Comparison of ENCODE assay signal across 19 cellular contexts in the genomic region with DNA sequence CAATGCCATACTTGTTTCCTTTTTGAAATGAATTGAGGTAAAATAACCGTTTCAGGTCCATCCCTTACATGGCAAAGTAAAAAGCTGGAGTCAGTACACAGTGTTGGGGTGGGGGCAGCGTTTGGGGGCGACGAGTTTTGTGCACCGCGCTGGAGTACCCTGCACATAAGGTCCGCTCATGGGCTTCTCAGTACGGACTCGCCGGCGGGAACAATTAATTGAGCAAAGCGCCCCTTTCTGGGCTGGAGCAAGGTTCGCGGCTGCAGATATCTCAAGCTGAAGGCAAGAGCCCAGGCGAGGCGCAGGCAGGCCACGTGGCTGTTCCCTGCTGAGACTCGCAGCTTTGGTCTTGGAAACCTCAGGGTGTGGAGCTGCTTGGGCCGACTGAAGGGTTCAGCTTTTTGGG. TPM values are rescaled to one million over a fixed set of nuclear protein-coding genes. Genes with fewer than 3 reads are reported as not detected.
DNase-seq lines count a peak whose midpoint lies in the region; ATAC-seq and TF ChIP-seq lines count a peak whose summit lies in the region.
"Had no signal": no experiment of that assay in that cellular context is flagged by ENCODE, and none has a peak within 500 bp of the region (broad histone marks: within the 10 kb centered on the region; RNA-seq: fewer than 3 reads in every experiment).

No MANE protein-coding gene starts in this region.

- H3K27ac ChIP-seq in ACC112 (ENCODE audit: low read depth, low read length) (no peak overlapping the region), H9 (ENCODE audit: insufficient read length, low read depth, low read length) (no peak overlapping the region), brain microvascular endothelial cell (no peak overlapping the region), mesodermal cell (ENCODE audit: low read depth, low read length, severe bottlenecking) (no peak overlapping the region)
- H3K27ac ChIP-seq: BLaER1, epithelial cell of prostate, parathyroid adenoma had no signal

- H3K79me2 ChIP-seq in ACC112 (ENCODE audit: control insufficient read depth, insufficient read depth, low read length, unreplicated experiment) (peaks cover 30% of the 10 kb centered on the region), H9 (ENCODE audit: insufficient read depth, low read length) (no peaks in the 10 kb centered on the region)
- H3K79me2 ChIP-seq: parathyroid adenoma had no signal

- H3K9ac ChIP-seq in H9 (ENCODE audit: extremely low read depth, insufficient read length, low read length): no peak overlapping the region
- H3K9ac ChIP-seq: BLaER1, parathyroid adenoma had no signal

- H2AK5ac ChIP-seq in H9 (ENCODE audit: insufficient read length, low read length): no peak overlapping the region

- H3T11ph ChIP-seq in H9 (ENCODE audit: low read length): no peak overlapping the region

- in situ Hi-C loops in brain microvascular endothelial cell (cut with HindIII; ENCODE audit: low pct_ligation_motif_present, low sequenced_read_pairs): no loop called here

- no peak overlapping the region for H3K27ac Mint-ChIP-seq in H9
- H3K27ac Mint-ChIP-seq: activated CD4-positive, alpha-beta memory T cell treated with anti-CD3 and anti-CD28 coated beads for 36 hours; T-helper 17 cell had no signal

- no peak overlapping the region for H2BK120ac ChIP-seq in H9 (ENCODE audit: low read depth, low read length, poor library complexity, severe bottlenecking)

- H2AFZ ChIP-seq in ACC112 (ENCODE audit: low read length, unreplicated experiment) (no peak overlapping the region), H9 (ENCODE audit: low read length) (no peak overlapping the region)
- H2AFZ ChIP-seq: parathyroid adenoma had no signal

- no peaks in the 10 kb centered on the region for H4K20me1 ChIP-seq in H9 (ENCODE audit: control insufficient read depth, insufficient read depth, insufficient read length)

- no peak overlapping the region for H3K18ac ChIP-seq in H9 (ENCODE audit: insufficient read length, low read depth, low read length)

- no peaks in the 10 kb centered on the region for H3K36me3 Mint-ChIP-seq in H9 (ENCODE audit: insufficient read depth in 1 of 3, low read depth in 3 of 3)
- H3K36me3 Mint-ChIP-seq: activated CD4-positive, alpha-beta memory T cell treated with anti-CD3 and anti-CD28 coated beads for 36 hours had no signal

- no peaks in the 10 kb centered on the region; a peak in 1 of 5 replicates for H3K9me3 Mint-ChIP-seq in H9
- H3K9me3 Mint-ChIP-seq: activated CD4-positive, alpha-beta memory T cell treated with anti-CD3 and anti-CD28 coated beads for 36 hours had no signal

- no peak overlapping the region for H3K23ac ChIP-seq in H9 (ENCODE audit: insufficient read length, low read depth, low read length)

- H4K91ac ChIP-seq in H9 (ENCODE audit: insufficient read length, low read depth, low read length): no peak overlapping the region

- H2BK15ac ChIP-seq in H9 (ENCODE audit: low read depth, low read length): no peak overlapping the region

- no peak overlapping the region for H2BK12ac ChIP-seq in H9 (ENCODE audit: insufficient read length, low read depth, low read length)

- H4K8ac ChIP-seq in H9 (replicated peaks; ENCODE audit: insufficient read length, low read depth, low read length): no peak overlapping the region

- H2BK5ac ChIP-seq in H9 (ENCODE audit: insufficient read length, low read length): no peak overlapping the region

- peaks cover 25% of the 10 kb centered on the region for H3K23me2 ChIP-seq in H9 (ENCODE audit: insufficient read length, low read depth, low read length, poor library complexity, severe bottlenecking)

- TF ChIP-seq CTCF in H9 (conservative IDR thresholded peaks at IDR 0.05): no peak
- no peak for TF ChIP-seq CTCF in brain microvascular endothelial cell (IDR thresholded peaks at IDR 0.05; ENCODE audit: low read depth, low read length, missing control alignments)

- WGBS in H9 (ENCODE audit: extremely low coverage, insufficient read length, low lambda C conversion rate): no CpG with 5 or more reads among the region's 19 CpGs
- WGBS in mesodermal cell (ENCODE audit: insufficient coverage in 2 of 2), 2 experiments: 1 to 5% methylated on average over 17 of the region's 19 CpGs

- peak overlapping the region; percentile 96; the same call in 1 of the 2 replicates for H3K4me3 ChIP-seq in ACC112 (ENCODE audit: low read depth, low read length)
- peak overlapping the region; percentile 99 for H3K4me3 ChIP-seq in brain microvascular endothelial cell (ENCODE audit: low read depth, low read length)
- H3K4me3 ChIP-seq in mesodermal cell (ENCODE audit: extremely low read depth, insufficient read depth, low read length, poor library complexity, severe bottlenecking): peak overlapping the region; percentile 77
- H3K4me3 ChIP-seq: BLaER1 had no signal

- H3K4me1 ChIP-seq in ACC112 (ENCODE audit: control insufficient read depth, insufficient read depth, low read length, unreplicated experiment) (peaks cover 8% of the 10 kb centered on the region), H9 (ENCODE audit: insufficient read depth, low read length) (0 out of 2 replicates have a peak, but pooled peaks cover 2% of the 10 kb centered on the region), mesodermal cell (ENCODE audit: control insufficient read depth, insufficient read depth, low read length, poor library complexity, severe bottlenecking) (peaks cover 6% of the 10 kb centered on the region)
- H3K4me1 ChIP-seq: parathyroid adenoma had no signal

- DNase-seq in H9 (peak; percentile 76), brain microvascular endothelial cell (no peak), foreskin melanocyte (no peak)
- no peak for DNase-seq in activated CD4-positive, alpha-beta T cell treated with anti-CD3 and anti-CD28 coated beads, Interleukin-2, amount 50 U/mL, for 4 hours
- DNase-seq: activated CD4-positive, alpha-beta memory T cell treated with anti-CD3 and anti-CD28 coated beads for 36 hours; activated gamma-delta T cell treated with Interleukin-2 at 50 U/mL for 16 hours; central memory CD4-positive, alpha-beta T cell; NCI-H2171 treated with DMSO at 0.1 percent for 48 hours; stimulated activated naive CD4-positive, alpha-beta T cell treated with Interleukin-2 at 50 U/mL for 16 hours; T-helper 17 cell had no signal

- H3K36me3 ChIP-seq in ACC112 (ENCODE audit: insufficient read depth, low read length) (no peaks in the 10 kb centered on the region), brain microvascular endothelial cell (replicated peaks) (no peaks in the 10 kb centered on the region), mesodermal cell (ENCODE audit: control insufficient read depth, insufficient read depth, low read length) (no peaks in the 10 kb centered on the region)
- H3K36me3 ChIP-seq: BLaER1 had no signal

- H3K27me3 ChIP-seq in ACC112 (ENCODE audit: insufficient read depth, low read length) (no peaks in the 10 kb centered on the region), H9 (ENCODE audit: insufficient read depth, low read length) (peaks cover 55% of the 10 kb centered on the region), brain microvascular endothelial cell (replicated peaks) (no peaks in the 10 kb centered on the region)

- H3K79me1 ChIP-seq in H9 (ENCODE audit: insufficient read depth, low read depth, low read length, poor library complexity, severe bottlenecking): no peaks in the 10 kb centered on the region

- H2BK20ac ChIP-seq in H9 (ENCODE audit: low read depth, low read length, poor library complexity, severe bottlenecking): no peak overlapping the region

- H3K27me3 Mint-ChIP-seq in H9 (ENCODE audit: low read depth): peaks cover 81% of the 10 kb centered on the region

- H3K56ac ChIP-seq in H9 (ENCODE audit: insufficient read length, low read depth, low read length): no peak overlapping the region

- peak overlapping the region in 1 of 2 experiments; percentile 83; a peak in 3 of 5 replicates for H3K4me3 Mint-ChIP-seq in H9
- H3K4me3 Mint-ChIP-seq: activated CD4-positive, alpha-beta memory T cell treated with anti-CD3 and anti-CD28 coated beads for 36 hours had no signal

- no peak overlapping the region for H3K14ac ChIP-seq in H9 (ENCODE audit: insufficient read depth, low read length)

- H3K9me3 ChIP-seq in H9 (ENCODE audit: control insufficient read depth, low read depth, low read length): no peaks in the 10 kb centered on the region
- H3K9me3 ChIP-seq in mesodermal cell (ENCODE audit: control insufficient read depth, low read length): no peaks in the 10 kb centered on the region

- H3K4me1 Mint-ChIP-seq in H9: peaks cover 24 to 36% of the 10 kb centered on the region in 2 experiments

- no peak overlapping the region for H4K5ac ChIP-seq in H9 (ENCODE audit: insufficient read length, low read depth, low read length)

- no peak overlapping the region for H3K4ac ChIP-seq in H9 (ENCODE audit: low read depth, low read length)

- ATAC-seq in GM19035 (IDR thresholded peaks at IDR 0.05; ENCODE audit: unreplicated experiment) (no peak), GM21423 (IDR thresholded peaks at IDR 0.05; ENCODE audit: unreplicated experiment) (no peak)
- ATAC-seq: Panc1, T-helper 17 cell had no signal

- H3K4me2 ChIP-seq in H9 (ENCODE audit: insufficient read depth, insufficient read length, low read length): peak overlapping the region; percentile 57
- H3K4me2 ChIP-seq: BLaER1 had no signal

RNA-seq across cellular contexts. Expression of gene TWIST1, which starts 1.5 kb away (rescaled TPM):
- total RNA-seq in H9 (2021): not detected in 2 replicates
- 19.1 TPM for polyA plus RNA-seq in mesodermal cell (2013, experiment 1 of 2)
- 17.5 TPM for polyA plus RNA-seq in mesodermal cell (2013, experiment 2 of 2)
- total RNA-seq: T-helper 17 cell had no signal

RNA-seq across cellular contexts. Expression of gene FERD3L, which starts 26.3 kb away (rescaled TPM):
- not detected in 2 replicates for total RNA-seq in H9 (2021)
- polyA plus RNA-seq in mesodermal cell (2013, experiment 1 of 2): not detected
- polyA plus RNA-seq in mesodermal cell (2013, experiment 2 of 2): not detected
- total RNA-seq: activated CD4-positive, alpha-beta memory T cell treated with anti-CD3 and anti-CD28 coated beads for 36 hours; Daoy; T-helper 17 cell had no signal
